9 cellular contexts compared by ENCODE assay signal in the genomic region with DNA sequence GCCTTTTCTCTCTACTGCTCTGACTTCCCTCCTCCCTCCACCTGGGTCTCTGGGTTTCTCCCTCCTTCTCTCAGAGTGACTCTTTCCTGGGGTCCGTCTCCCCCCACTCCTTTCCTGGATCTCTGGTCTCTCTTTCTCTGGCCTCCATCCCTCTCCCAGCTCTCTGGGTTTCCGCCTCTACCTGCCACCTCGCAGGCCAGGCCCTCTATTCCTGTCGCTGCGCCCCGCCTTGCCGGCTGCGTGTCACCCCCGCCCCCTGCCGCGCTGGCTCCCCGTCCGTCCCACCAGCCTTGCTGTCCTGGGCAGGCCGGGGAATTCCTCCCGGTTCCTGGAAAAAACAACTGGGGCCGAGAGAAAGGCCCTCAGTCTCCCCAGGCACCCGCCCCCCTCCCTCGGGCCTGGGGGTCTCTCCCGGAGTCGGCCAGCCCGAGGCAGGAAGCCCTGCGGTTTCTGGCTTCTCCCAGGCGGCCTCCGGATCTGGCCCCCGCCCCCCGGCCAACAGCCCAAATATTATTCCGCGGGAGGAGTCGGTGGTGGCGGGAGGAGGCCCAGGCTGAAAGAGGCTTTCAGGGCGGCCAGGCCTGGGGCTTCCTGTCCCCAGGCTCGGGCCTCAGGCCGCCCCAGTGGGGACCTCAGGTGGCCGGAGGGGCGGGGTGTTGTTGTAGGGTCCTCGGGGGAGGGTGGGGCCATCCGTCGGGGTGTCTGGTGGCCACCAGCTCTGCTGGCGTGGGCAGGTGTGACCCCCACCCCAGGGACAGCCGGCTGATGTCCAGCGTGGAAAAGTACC. TPM values are rescaled to one million over a fixed set of nuclear protein-coding genes. Genes with fewer than 3 reads are reported as not detected.
DNase-seq lines count a peak whose midpoint lies in the region; ATAC-seq, FAIRE-seq and TF ChIP-seq lines count a peak whose summit lies in the region.
"Had no signal": no experiment of that assay in that cellular context is flagged by ENCODE, and none has a peak within 500 bp of the region (broad histone marks: within the 10 kb centered on the region; RNA-seq: fewer than 3 reads in every experiment).

No MANE protein-coding gene starts in this region.

- WGBS in spleen, 5 donors: 4 to 8% (median 4%) methylated on average over 31 to 41 of the region's 41 CpGs

- peaks cover 0 to 17% (median 12%) of the 10 kb centered on the region in 6 donors for H3K4me1 ChIP-seq in spleen

- H3K27me3 ChIP-seq in spleen (replicated peaks in 1 of 7): peaks cover 0 to 52% (median 6%) of the 10 kb centered on the region in 7 donors
- H3K27me3 ChIP-seq: ovary had no signal

- TF ChIP-seq POLR2A in GM19099 (IDR thresholded peaks at IDR 0.05; ENCODE audit: extremely low read depth, insufficient read length, low read depth): peak; percentile 34
- TF ChIP-seq POLR2A in spleen (IDR thresholded peaks at IDR 0.05): no peak

- H3K9me3 ChIP-seq in iPS-18c (ENCODE audit: control insufficient read depth, insufficient read depth, low read length) (no peaks in the 10 kb centered on the region), spleen (no peaks in the 10 kb centered on the region)
- H3K9me3 ChIP-seq: ovary had no signal

- TF ChIP-seq CTCF in spleen (IDR thresholded peaks at IDR 0.05 in 8 of 11, conservative IDR thresholded peaks at IDR 0.05 in 3 of 11): no peak

- intact Hi-C loops in spleen (cut with DNase I; ENCODE audit: low total_unique reads): no loop called here

- H3K27ac ChIP-seq in spleen: peak overlapping the region in 7 of 8 donors; percentile 44 to 78 (median 70)
- H3K27ac ChIP-seq: ovary had no signal

- no peak for FAIRE-seq in HTR-8/SVneo (lab: Jason Lieb, UNC)

- no peaks in the 10 kb centered on the region for H3K36me3 ChIP-seq in spleen
- H3K36me3 ChIP-seq: ovary had no signal

- ATAC-seq in GM18873 (IDR thresholded peaks at IDR 0.05; ENCODE audit: low FRiP score, unreplicated experiment) (no peak), HG02571 (IDR thresholded peaks at IDR 0.05; ENCODE audit: unreplicated experiment) (no peak)

- H3K4me3 ChIP-seq in iPS-18c (ENCODE audit: insufficient read depth, low read depth, low read length): peak overlapping the region; percentile 41
- H3K4me3 ChIP-seq in spleen: peak overlapping the region in 4 of 8 donors; percentile 6 to 57 (median 20)
- H3K4me3 ChIP-seq: ovary had no signal

- peak; percentile 53 for DNase-seq in activated naive CD4-positive, alpha-beta T cell treated with Interleukin-2 at 50 U/mL for 16 hours
- DNase-seq in spleen: no peak
- no peak for DNase-seq in SIG-M5 treated with dmso at 0.1 percent for 504 hours (lab: John Stamatoyannopoulos, UW; ENCODE audit: unreplicated experiment)
- no peak for DNase-seq in HTR-8/SVneo (ENCODE audit: insufficient read length, low spot score)

RNA-seq across cellular contexts. Expression of a gene that starts 9.3 kb away (rescaled TPM):
- 10 to 100 TPM; 18.5 to 29.4 (median 23.3) TPM for total RNA-seq in spleen
- 10 to 100 TPM in 2 of 3 donors, 1 to 10 TPM in 1; 10.0 to 19.9 (median 10.6) TPM for polyA plus RNA-seq in spleen

RNA-seq across cellular contexts. Expression of a gene that starts 12.5 kb away (rescaled TPM):
- under 1 TPM in 1 of 7 donors, not detected in 6; 0.24 TPM for total RNA-seq in spleen
- under 1 TPM in 2 of 3 donors, not detected in 1; 0.09 to 0.16 TPM for polyA plus RNA-seq in spleen

RNA-seq across cellular contexts. Expression of a gene that starts 13.7 kb away (rescaled TPM):
- 100 to 1,000 TPM in 1 of 7 donors, 10 to 100 TPM in 6; 56.3 to 106 (median 75.1) TPM for total RNA-seq in spleen
- polyA plus RNA-seq in spleen: 100 to 1,000 TPM in 2 of 3 donors, 10 to 100 TPM in 1; 60.3 to 148 (median 147) TPM

RNA-seq across cellular contexts. Expression of a gene that starts 25.8 kb away (rescaled TPM):
- 10 to 100 TPM in 4 of 7 donors, 1 to 10 TPM in 3; 5.8 to 13.2 (median 11.0) TPM for total RNA-seq in spleen
- polyA plus RNA-seq in spleen: 1 to 10 TPM; 5.1 to 9.6 (median 9.3) TPM

RNA-seq across cellular contexts. Expression of a gene that starts 38.0 kb away (rescaled TPM):
- total RNA-seq in spleen: not detected
- polyA plus RNA-seq in spleen: not detected
- total RNA-seq: ovary had no signal
- polyA plus RNA-seq: ovary had no signal
